1 cellular context compared by ENCODE assay signal in the genomic region with DNA sequence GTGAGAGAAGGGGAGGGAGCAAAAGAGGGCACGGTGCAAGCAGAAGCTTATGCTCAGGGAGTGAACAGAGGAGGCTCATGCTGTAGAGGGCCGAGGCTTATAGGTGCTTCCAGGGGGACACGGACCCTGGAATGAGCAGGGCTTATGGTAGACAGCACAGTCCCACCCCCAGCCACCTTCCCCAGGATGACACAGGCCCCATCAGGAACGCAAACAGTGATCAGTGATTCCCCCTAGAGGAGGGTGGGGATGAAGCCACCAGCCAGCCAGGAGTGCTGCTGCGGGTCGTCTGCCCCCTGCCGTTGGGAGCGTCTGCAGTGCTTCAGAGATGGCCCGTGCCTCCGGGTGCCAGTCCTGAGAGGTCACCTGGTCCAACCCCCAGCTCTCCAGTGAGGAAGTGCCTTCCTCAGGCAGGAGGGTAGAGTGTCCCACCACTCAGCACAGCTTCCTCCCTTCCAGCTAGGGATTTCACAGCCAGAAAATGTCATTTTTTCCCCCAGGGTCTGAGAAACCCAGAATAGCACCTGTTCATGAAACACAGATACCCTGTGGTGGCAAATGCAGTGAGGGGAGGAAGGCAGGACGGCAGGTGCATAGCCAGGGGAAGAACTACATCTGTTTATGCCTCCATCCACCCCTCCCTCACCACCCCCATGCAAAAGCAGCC.
TF ChIP-seq lines count a peak whose summit lies in the region.

No MANE protein-coding gene starts in this region.

TF ChIP-seq in HepG2, 621 proteins besides CTCF, POLR2A, EP300 and RAD21 (continued from another document and continues in another):
- TF ChIP-seq, protein P1, sequence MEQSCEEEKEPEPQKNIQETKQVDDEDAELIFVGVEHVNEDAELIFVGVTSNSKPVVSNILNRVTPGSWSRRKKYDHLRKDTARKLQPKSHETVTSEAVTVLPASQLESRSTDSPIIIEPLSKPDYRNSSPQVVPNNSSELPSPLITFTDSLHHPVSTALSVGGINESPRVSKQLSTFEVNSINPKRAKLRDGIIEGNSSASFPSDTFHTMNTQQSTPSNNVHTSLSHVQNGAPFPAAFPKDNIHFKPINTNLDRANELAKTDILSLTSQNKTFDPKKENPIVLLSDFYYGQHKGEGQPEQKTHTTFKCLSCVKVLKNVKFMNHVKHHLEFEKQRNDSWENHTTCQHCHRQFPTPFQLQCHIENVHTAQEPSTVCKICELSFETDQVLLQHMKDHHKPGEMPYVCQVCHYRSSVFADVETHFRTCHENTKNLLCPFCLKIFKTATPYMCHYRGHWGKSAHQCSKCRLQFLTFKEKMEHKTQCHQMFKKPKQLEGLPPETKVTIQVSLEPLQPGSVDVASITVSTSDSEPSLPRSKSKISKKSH (CRISPR knock-in tag; IDR thresholded peaks at IDR 0.05; ENCODE audit: borderline replicate concordance) = no peak
- TF ChIP-seq, protein P2, sequence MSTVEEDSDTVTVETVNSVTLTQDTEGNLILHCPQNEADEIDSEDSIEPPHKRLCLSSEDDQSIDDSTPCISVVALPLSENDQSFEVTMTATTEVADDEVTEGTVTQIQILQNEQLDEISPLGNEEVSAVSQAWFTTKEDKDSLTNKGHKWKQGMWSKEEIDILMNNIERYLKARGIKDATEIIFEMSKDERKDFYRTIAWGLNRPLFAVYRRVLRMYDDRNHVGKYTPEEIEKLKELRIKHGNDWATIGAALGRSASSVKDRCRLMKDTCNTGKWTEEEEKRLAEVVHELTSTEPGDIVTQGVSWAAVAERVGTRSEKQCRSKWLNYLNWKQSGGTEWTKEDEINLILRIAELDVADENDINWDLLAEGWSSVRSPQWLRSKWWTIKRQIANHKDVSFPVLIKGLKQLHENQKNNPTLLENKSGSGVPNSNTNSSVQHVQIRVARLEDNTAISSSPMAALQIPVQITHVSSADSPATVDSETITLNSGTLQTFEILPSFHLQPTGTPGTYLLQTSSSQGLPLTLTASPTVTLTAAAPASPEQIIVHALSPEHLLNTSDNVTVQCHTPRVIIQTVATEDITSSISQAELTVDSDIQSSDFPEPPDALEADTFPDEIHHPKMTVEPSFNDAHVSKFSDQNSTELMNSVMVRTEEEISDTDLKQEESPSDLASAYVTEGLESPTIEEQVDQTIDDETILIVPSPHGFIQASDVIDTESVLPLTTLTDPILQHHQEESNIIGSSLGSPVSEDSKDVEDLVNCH (CRISPR knock-in tag; IDR thresholded peaks at IDR 0.05) = no peak
- TF ChIP-seq RXRB (CRISPR knock-in tag; IDR thresholded peaks at IDR 0.05; ENCODE audit: borderline replicate concordance) (no peak), NR2F1 (CRISPR knock-in tag; IDR thresholded peaks at IDR 0.05) (no peak), ERF (CRISPR knock-in tag; IDR thresholded peaks at IDR 0.05) (no peak), ZNF883 (CRISPR knock-in tag; IDR thresholded peaks at IDR 0.05; ENCODE audit: not compliant biosample characterization) (peak; percentile 41), SP4 (CRISPR knock-in tag; IDR thresholded peaks at IDR 0.05) (0 out of 2 replicates have a peak, but pooled peaks have one; percentile 37), EED (CRISPR knock-in tag; IDR thresholded peaks at IDR 0.05) (peak; percentile 79), MZF1 (CRISPR knock-in tag; IDR thresholded peaks at IDR 0.05; ENCODE audit: borderline replicate concordance) (no peak), ZNF546 (CRISPR knock-in tag; conservative IDR thresholded peaks at IDR 0.05) (no peak), ARNTL (CRISPR knock-in tag; IDR thresholded peaks at IDR 0.05) (no peak), NONO (IDR thresholded peaks at IDR 0.05) (no peak), NONO (CRISPR knock-in tag; conservative IDR thresholded peaks at IDR 0.05) (0 out of 2 replicates have a peak, but pooled peaks have one; percentile 20), BCL6 (CRISPR knock-in tag; IDR thresholded peaks at IDR 0.05) (0 out of 2 replicates have a peak, but pooled peaks have one; percentile 8), CHD2 (IDR thresholded peaks at IDR 0.05; ENCODE audit: low read depth, low read length) (no peak), CBX5 (CRISPR knock-in tag; IDR thresholded peaks at IDR 0.05; ENCODE audit: borderline replicate concordance) (peak; percentile 26; the same call in 1 of the 2 replicates), ZNF296 (CRISPR knock-in tag; conservative IDR thresholded peaks at IDR 0.05) (no peak), MEIS2 (CRISPR knock-in tag; IDR thresholded peaks at IDR 0.05) (no peak), THAP11 (CRISPR knock-in tag; IDR thresholded peaks at IDR 0.05) (no peak), SCMH1 (CRISPR knock-in tag; IDR thresholded peaks at IDR 0.05; ENCODE audit: borderline replicate concordance) (no peak), ZNF329 (CRISPR knock-in tag; IDR thresholded peaks at IDR 0.05; ENCODE audit: low read depth) (no peak), ATF1 (CRISPR knock-in tag; IDR thresholded peaks at IDR 0.05) (no peak), ESRRA (CRISPR knock-in tag; IDR thresholded peaks at IDR 0.05; ENCODE audit: low read depth) (no peak), ZBTB42 (CRISPR knock-in tag; IDR thresholded peaks at IDR 0.05) (no peak), MTA1 (CRISPR knock-in tag; IDR thresholded peaks at IDR 0.05; ENCODE audit: borderline replicate concordance) (no peak), FOXA1 (IDR thresholded peaks at IDR 0.05) (no peak), FOXA1 (CRISPR knock-in tag; IDR thresholded peaks at IDR 0.05) (peak; percentile 18; the same call in 1 of the 2 replicates), ZNF382 (CRISPR knock-in tag; IDR thresholded peaks at IDR 0.05; ENCODE audit: borderline replicate concordance) (no peak), ZNF225 (CRISPR knock-in tag; IDR thresholded peaks at IDR 0.05) (no peak), ZNF430 (CRISPR knock-in tag; IDR thresholded peaks at IDR 0.05) (no peak), ZNF564 (CRISPR knock-in tag; IDR thresholded peaks at IDR 0.05) (no peak), KLF13 (CRISPR knock-in tag; IDR thresholded peaks at IDR 0.05) (no peak), ZSCAN22 (CRISPR knock-in tag; IDR thresholded peaks at IDR 0.05) (no peak), ZNF558 (CRISPR knock-in tag; IDR thresholded peaks at IDR 0.05; ENCODE audit: borderline replicate concordance) (no peak), RCOR2 (CRISPR knock-in tag; IDR thresholded peaks at IDR 0.05) (no peak), ZNF510 (CRISPR knock-in tag; IDR thresholded peaks at IDR 0.05; ENCODE audit: low read depth) (no peak), MBNL3 (CRISPR knock-in tag; conservative IDR thresholded peaks at IDR 0.05) (no peak), STAG1 (CRISPR knock-in tag; IDR thresholded peaks at IDR 0.05) (peak; percentile 87), MXI1 (IDR thresholded peaks at IDR 0.05; ENCODE audit: borderline replicate concordance, low read depth, low read length) (no peak), ZNF891 (CRISPR knock-in tag; IDR thresholded peaks at IDR 0.05) (no peak), CAMTA2 (CRISPR knock-in tag; IDR thresholded peaks at IDR 0.05; ENCODE audit: borderline replicate concordance) (no peak), KDM5A (IDR thresholded peaks at IDR 0.05; ENCODE audit: borderline replicate concordance, low read length) (no peak), U2AF2 (IDR thresholded peaks at IDR 0.05; ENCODE audit: low read depth, low read length) (no peak), HMG20B (CRISPR knock-in tag; conservative IDR thresholded peaks at IDR 0.05) (no peak), ZNF678 (CRISPR knock-in tag; IDR thresholded peaks at IDR 0.05) (no peak)
- TF ChIP-seq, protein P3, sequence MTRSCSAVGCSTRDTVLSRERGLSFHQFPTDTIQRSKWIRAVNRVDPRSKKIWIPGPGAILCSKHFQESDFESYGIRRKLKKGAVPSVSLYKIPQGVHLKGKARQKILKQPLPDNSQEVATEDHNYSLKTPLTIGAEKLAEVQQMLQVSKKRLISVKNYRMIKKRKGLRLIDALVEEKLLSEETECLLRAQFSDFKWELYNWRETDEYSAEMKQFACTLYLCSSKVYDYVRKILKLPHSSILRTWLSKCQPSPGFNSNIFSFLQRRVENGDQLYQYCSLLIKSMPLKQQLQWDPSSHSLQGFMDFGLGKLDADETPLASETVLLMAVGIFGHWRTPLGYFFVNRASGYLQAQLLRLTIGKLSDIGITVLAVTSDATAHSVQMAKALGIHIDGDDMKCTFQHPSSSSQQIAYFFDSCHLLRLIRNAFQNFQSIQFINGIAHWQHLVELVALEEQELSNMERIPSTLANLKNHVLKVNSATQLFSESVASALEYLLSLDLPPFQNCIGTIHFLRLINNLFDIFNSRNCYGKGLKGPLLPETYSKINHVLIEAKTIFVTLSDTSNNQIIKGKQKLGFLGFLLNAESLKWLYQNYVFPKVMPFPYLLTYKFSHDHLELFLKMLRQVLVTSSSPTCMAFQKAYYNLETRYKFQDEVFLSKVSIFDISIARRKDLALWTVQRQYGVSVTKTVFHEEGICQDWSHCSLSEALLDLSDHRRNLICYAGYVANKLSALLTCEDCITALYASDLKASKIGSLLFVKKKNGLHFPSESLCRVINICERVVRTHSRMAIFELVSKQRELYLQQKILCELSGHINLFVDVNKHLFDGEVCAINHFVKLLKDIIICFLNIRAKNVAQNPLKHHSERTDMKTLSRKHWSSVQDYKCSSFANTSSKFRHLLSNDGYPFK (CRISPR knock-in tag; IDR thresholded peaks at IDR 0.05; ENCODE audit: borderline replicate concordance) = no peak
- TF ChIP-seq, protein P4, sequence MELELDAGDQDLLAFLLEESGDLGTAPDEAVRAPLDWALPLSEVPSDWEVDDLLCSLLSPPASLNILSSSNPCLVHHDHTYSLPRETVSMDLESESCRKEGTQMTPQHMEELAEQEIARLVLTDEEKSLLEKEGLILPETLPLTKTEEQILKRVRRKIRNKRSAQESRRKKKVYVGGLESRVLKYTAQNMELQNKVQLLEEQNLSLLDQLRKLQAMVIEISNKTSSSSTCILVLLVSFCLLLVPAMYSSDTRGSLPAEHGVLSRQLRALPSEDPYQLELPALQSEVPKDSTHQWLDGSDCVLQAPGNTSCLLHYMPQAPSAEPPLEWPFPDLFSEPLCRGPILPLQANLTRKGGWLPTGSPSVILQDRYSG (CRISPR knock-in tag; IDR thresholded peaks at IDR 0.05) = no peak
- TF ChIP-seq, protein P5, sequence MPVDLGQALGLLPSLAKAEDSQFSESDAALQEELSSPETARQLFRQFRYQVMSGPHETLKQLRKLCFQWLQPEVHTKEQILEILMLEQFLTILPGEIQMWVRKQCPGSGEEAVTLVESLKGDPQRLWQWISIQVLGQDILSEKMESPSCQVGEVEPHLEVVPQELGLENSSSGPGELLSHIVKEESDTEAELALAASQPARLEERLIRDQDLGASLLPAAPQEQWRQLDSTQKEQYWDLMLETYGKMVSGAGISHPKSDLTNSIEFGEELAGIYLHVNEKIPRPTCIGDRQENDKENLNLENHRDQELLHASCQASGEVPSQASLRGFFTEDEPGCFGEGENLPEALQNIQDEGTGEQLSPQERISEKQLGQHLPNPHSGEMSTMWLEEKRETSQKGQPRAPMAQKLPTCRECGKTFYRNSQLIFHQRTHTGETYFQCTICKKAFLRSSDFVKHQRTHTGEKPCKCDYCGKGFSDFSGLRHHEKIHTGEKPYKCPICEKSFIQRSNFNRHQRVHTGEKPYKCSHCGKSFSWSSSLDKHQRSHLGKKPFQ (CRISPR knock-in tag; IDR thresholded peaks at IDR 0.05; ENCODE audit: insufficient replicate concordance) = no peak
- TF ChIP-seq, protein P6, sequence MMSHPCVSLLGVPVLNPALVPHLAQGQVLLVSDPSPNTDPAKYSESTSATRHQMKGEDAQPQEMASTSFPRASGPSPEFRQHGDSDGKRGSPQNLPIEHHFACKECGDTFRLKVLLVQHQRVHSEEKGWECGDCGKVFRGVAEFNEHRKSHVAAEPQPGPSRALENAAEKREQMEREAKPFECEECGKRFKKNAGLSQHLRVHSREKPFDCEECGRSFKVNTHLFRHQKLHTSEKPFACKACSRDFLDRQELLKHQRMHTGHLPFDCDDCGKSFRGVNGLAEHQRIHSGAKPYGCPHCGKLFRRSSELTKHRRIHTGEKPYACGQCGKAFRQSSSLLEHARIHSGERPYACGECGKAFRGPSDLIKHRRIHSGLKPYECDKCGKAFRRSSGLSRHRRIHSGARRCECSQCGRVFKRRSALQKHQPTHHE (CRISPR knock-in tag; IDR thresholded peaks at IDR 0.05; ENCODE audit: borderline replicate concordance) = no peak
- TF ChIP-seq, protein P7, sequence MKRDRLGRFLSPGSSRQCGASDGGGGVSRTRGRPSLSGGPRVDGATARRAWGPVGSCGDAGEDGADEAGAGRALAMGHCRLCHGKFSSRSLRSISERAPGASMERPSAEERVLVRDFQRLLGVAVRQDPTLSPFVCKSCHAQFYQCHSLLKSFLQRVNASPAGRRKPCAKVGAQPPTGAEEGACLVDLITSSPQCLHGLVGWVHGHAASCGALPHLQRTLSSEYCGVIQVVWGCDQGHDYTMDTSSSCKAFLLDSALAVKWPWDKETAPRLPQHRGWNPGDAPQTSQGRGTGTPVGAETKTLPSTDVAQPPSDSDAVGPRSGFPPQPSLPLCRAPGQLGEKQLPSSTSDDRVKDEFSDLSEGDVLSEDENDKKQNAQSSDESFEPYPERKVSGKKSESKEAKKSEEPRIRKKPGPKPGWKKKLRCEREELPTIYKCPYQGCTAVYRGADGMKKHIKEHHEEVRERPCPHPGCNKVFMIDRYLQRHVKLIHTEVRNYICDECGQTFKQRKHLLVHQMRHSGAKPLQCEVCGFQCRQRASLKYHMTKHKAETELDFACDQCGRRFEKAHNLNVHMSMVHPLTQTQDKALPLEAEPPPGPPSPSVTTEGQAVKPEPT (CRISPR knock-in tag; IDR thresholded peaks at IDR 0.05; ENCODE audit: low read depth) = no peak
- TF ChIP-seq, protein P8, sequence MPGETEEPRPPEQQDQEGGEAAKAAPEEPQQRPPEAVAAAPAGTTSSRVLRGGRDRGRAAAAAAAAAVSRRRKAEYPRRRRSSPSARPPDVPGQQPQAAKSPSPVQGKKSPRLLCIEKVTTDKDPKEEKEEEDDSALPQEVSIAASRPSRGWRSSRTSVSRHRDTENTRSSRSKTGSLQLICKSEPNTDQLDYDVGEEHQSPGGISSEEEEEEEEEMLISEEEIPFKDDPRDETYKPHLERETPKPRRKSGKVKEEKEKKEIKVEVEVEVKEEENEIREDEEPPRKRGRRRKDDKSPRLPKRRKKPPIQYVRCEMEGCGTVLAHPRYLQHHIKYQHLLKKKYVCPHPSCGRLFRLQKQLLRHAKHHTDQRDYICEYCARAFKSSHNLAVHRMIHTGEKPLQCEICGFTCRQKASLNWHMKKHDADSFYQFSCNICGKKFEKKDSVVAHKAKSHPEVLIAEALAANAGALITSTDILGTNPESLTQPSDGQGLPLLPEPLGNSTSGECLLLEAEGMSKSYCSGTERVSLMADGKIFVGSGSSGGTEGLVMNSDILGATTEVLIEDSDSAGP (CRISPR knock-in tag; IDR thresholded peaks at IDR 0.05; ENCODE audit: borderline replicate concordance) = peak; percentile 34
